ENCODE assay signal across 10 cellular contexts in the genomic region with DNA sequence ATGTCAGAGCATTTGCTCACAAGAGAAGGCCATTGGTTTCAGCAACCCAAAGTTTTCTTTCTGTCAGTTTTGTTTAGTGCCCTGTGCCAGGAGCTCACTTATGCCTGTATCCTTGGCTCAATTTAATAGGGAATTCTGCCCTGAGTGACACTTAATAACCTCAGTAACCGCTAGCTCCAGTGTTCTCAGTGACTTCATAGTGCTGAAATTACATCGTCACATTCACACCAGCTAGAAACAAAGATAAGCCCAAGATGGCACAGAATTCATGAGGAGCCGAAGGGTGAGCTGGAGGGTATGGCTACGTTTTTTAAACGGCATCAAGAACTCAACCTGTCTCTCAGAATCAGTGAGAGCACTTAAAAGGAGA. TPM values are rescaled to one million over a fixed set of nuclear protein-coding genes. Genes with fewer than 3 reads are reported as not detected.
DNase-seq lines count a peak whose midpoint lies in the region; ATAC-seq lines count a peak whose summit lies in the region.
"Had no signal": no experiment of that assay in that cellular context is flagged by ENCODE, and none has a peak within 500 bp of the region (broad histone marks: within the 10 kb centered on the region; RNA-seq: fewer than 3 reads in every experiment).

No MANE protein-coding gene starts in this region.

- H3K4me3 ChIP-seq in effector memory CD4-positive, alpha-beta T cell (ENCODE audit: insufficient read depth, low read depth, low read length, poor library complexity, severe bottlenecking) = no peak overlapping the region
- H3K4me3 ChIP-seq in naive thymus-derived CD4-positive, alpha-beta T cell (ENCODE audit: low read length) = peak overlapping the region; percentile 18
- no peak overlapping the region for H3K4me3 ChIP-seq in Karpas-422 (ENCODE audit: low read length)

- H3K27me3 ChIP-seq in effector memory CD4-positive, alpha-beta T cell (replicated peaks; ENCODE audit: control insufficient read depth, insufficient read depth, low read length, poor library complexity, severe bottlenecking) = no peaks in the 10 kb centered on the region
- H3K27me3 ChIP-seq in naive thymus-derived CD4-positive, alpha-beta T cell (ENCODE audit: control insufficient read depth in 2 of 2, insufficient read depth in 2 of 2, low read length in 2 of 2) = no peaks in the 10 kb centered on the region
- no peaks in the 10 kb centered on the region for H3K27me3 ChIP-seq in Karpas-422 (ENCODE audit: low read length)

- H2AFZ ChIP-seq in Karpas-422 (ENCODE audit: low read length) = no peak overlapping the region

- DNase-seq in ACHN (peak; percentile 26), LHCN-M2 (ENCODE audit: low read depth) (peak; percentile 58), medulla oblongata (ENCODE audit: extremely low spot score) (no peak), NCI-H2081 (lab: John Stamatoyannopoulos, UW) (no peak), LoVo (ENCODE audit: low spot score) (no peak), Karpas-422 (no peak)
- DNase-seq in effector memory CD4-positive, alpha-beta T cell = no peak
- no peak for DNase-seq in naive thymus-derived CD4-positive, alpha-beta T cell
- DNase-seq: activated CD4-positive, alpha-beta T cell treated with anti-CD3 and anti-CD28 coated beads, Interleukin-2, amount 50 U/mL, for 4 hours had no signal

- H3K27ac Mint-ChIP-seq in naive thymus-derived CD4-positive, alpha-beta T cell = peak overlapping the region; percentile 81 to 100 (median 88)
- H3K27ac Mint-ChIP-seq: memory B cell had no signal

- intact Hi-C loops in naive thymus-derived CD4-positive, alpha-beta T cell (cut with micrococcal nuclease) = loop anchor here (1.0 to 5.0 kb wide), 4 partner anchors 10 to 484 kb away; no protein-coding TSS in a partner anchor

- peak overlapping the region in 9 of 10 donors; percentile 69 to 94 (median 76) for H3K4me3 Mint-ChIP-seq in naive thymus-derived CD4-positive, alpha-beta T cell
- H3K4me3 Mint-ChIP-seq: memory B cell had no signal

- no peak overlapping the region for H3K9ac ChIP-seq in Karpas-422 (ENCODE audit: low read length)

- H3K9me2 ChIP-seq in Karpas-422 (replicated peaks; ENCODE audit: insufficient read depth, low read length) = no peaks in the 10 kb centered on the region

- H3K4me1 ChIP-seq in effector memory CD4-positive, alpha-beta T cell (ENCODE audit: control insufficient read depth, insufficient read depth, low read length, poor library complexity, severe bottlenecking) = peaks cover 37% of the 10 kb centered on the region
- H3K4me1 ChIP-seq in naive thymus-derived CD4-positive, alpha-beta T cell (ENCODE audit: control insufficient read depth in 2 of 2, insufficient read depth in 2 of 2, low read length in 2 of 2) = peaks cover 45 to 53% of the 10 kb centered on the region in 2 donors
- H3K4me1 ChIP-seq in Karpas-422 (ENCODE audit: low read length) = no peaks in the 10 kb centered on the region

- no peaks in the 10 kb centered on the region for H3K79me2 ChIP-seq in Karpas-422 (ENCODE audit: low read length)

- no peaks in the 10 kb centered on the region for H3K9me3 ChIP-seq in effector memory CD4-positive, alpha-beta T cell (ENCODE audit: control insufficient read depth, low read length)
- no peaks in the 10 kb centered on the region for H3K9me3 ChIP-seq in naive thymus-derived CD4-positive, alpha-beta T cell (ENCODE audit: control insufficient read depth in 2 of 3, low read length in 3 of 3)
- no peaks in the 10 kb centered on the region for H3K9me3 ChIP-seq in Karpas-422 (ENCODE audit: low read length)

- in situ Hi-C loops in ACHN (cut with HindIII; ENCODE audit: low pct_ligation_motif_present, low pct_unique_long_range_greater_than_20kb, low sequenced_read_pairs) = no loop called here

- H3K27me3 Mint-ChIP-seq in naive thymus-derived CD4-positive, alpha-beta T cell = peaks cover 0 to 4% (median 0%) of the 10 kb centered on the region in 5 donors

- H3K36me3 ChIP-seq in effector memory CD4-positive, alpha-beta T cell (ENCODE audit: control insufficient read depth, insufficient read depth, low read length) = no peaks in the 10 kb centered on the region
- no peaks in the 10 kb centered on the region for H3K36me3 ChIP-seq in naive thymus-derived CD4-positive, alpha-beta T cell (ENCODE audit: control insufficient read depth in 2 of 3, insufficient read depth in 3 of 3, low read length in 3 of 3)
- H3K36me3 ChIP-seq in Karpas-422 (ENCODE audit: insufficient read depth, low read length) = no peaks in the 10 kb centered on the region

- H3K4me2 ChIP-seq in Karpas-422 (ENCODE audit: low read depth, low read length, poor library complexity, severe bottlenecking) = no peak overlapping the region

- CTCF ChIA-PET in naive thymus-derived CD4-positive, alpha-beta T cell (lab: Charles Lee) = interaction anchor here (0.9 kb wide), 1 partner anchor 52 kb away, joined by 3 read pairs; no protein-coding TSS in a partner anchor

- POLR2A ChIA-PET in naive thymus-derived CD4-positive, alpha-beta T cell (lab: Charles Lee) = interaction anchor here (1.5 kb wide), 1 partner anchor 37 kb away, joined by 3 read pairs; a partner anchor contains a TSS

- ATAC-seq in naive thymus-derived CD4-positive, alpha-beta T cell = no peak

- peak overlapping the region; percentile 45 for H3K27ac ChIP-seq in effector memory CD4-positive, alpha-beta T cell (ENCODE audit: insufficient read depth, low read length, poor library complexity, severe bottlenecking)
- H3K27ac ChIP-seq in naive thymus-derived CD4-positive, alpha-beta T cell (ENCODE audit: low read depth, low read length) = peak overlapping the region; percentile 59
- no peak overlapping the region for H3K27ac ChIP-seq in Karpas-422 (ENCODE audit: low read length)

- H3K36me3 Mint-ChIP-seq in naive thymus-derived CD4-positive, alpha-beta T cell = peaks cover 0 to 58% (median 0%) of the 10 kb centered on the region in 5 donors
- H3K36me3 Mint-ChIP-seq: memory B cell had no signal

- no peaks in the 10 kb centered on the region for H4K20me1 ChIP-seq in Karpas-422 (ENCODE audit: insufficient read depth, low read depth, low read length)

- H3K4me1 Mint-ChIP-seq in naive thymus-derived CD4-positive, alpha-beta T cell = peaks cover 36 to 76% (median 62%) of the 10 kb centered on the region in 7 donors

- peaks cover 0 to 17% (median 0%) of the 10 kb centered on the region in 11 donors for H3K9me3 Mint-ChIP-seq in naive thymus-derived CD4-positive, alpha-beta T cell
- H3K9me3 Mint-ChIP-seq: memory B cell had no signal

RNA-seq across cellular contexts. Expression of a gene that starts 37.1 kb away (rescaled TPM):
- total RNA-seq in LHCN-M2 (2014; rRNA removed) = 35.8 and 37.8 TPM in 2 replicates
- polyA plus RNA-seq in LHCN-M2 (2012) = 4.3 TPM
- 100 to 1,000 TPM in 1 of 5 experiments, 10 to 100 TPM in 2, 1 to 10 TPM in 2; 1.7 to 162 (median 15.2) TPM for total RNA-seq in naive thymus-derived CD4-positive, alpha-beta T cell
- 10 to 100 TPM; 23.4 to 67.7 TPM for polyA plus RNA-seq in naive thymus-derived CD4-positive, alpha-beta T cell
- not detected in 2 replicates for total RNA-seq in Karpas-422 (2014; rRNA removed; shearing (Covaris generic); ENCODE audit: low replicate concordance)

Comparison
In these comparisons a context has a peak if more than half of its experiments do, and no peak if none do; other contexts are left out.
1. DNase-seq: peak in ACHN (single experiment) and LHCN-M2 (single experiment); none in effector memory CD4-positive, alpha-beta T cell (0 of 3), naive thymus-derived CD4-positive, alpha-beta T cell (0 of 9), medulla oblongata (single experiment), NCI-H2081 (0 of 2), LoVo (single experiment) and Karpas-422 (single experiment).